1 cellular context compared by ENCODE assay signal in the genomic region with DNA sequence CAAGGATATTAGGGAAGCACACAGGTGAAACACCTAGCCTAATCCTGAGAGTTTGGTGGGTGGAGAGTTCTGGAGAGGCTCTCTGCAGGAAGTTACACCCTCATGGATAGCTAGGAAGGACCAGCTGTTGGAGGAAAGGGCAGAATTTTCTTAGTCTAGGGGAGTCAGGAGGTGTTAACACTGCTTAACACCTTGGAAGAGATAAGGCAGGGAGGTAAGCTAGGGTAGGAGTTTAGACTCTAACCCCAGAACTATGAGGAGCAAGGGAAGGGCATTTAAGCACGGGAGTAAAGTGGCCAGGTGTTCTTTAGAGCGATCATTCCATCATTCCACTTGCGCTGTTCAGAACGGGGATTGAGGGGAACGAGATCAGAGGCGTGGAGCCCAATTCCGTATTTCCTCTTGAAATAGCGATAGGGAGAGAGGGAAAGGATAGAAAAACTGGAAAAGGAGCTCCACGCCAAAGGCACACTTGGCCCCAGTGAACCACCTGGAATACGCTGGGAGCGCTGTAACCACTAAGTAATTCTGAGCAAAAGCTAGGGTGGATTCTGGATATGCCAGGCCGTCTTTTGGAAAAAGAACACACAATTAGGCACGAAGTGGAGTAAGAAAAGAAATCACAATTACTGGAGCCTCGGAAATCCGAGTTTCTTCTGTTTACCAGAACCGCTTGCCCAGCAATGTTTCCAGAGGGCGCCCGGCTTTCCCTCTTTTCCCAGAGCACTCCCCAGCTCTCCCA.
TF ChIP-seq lines count a peak whose summit lies in the region.

No MANE protein-coding gene starts in this region.

TF ChIP-seq in liver, 16 proteins besides CTCF, POLR2A, EP300 and RAD21 (continued from another document):
- TF ChIP-seq, protein P1, sequence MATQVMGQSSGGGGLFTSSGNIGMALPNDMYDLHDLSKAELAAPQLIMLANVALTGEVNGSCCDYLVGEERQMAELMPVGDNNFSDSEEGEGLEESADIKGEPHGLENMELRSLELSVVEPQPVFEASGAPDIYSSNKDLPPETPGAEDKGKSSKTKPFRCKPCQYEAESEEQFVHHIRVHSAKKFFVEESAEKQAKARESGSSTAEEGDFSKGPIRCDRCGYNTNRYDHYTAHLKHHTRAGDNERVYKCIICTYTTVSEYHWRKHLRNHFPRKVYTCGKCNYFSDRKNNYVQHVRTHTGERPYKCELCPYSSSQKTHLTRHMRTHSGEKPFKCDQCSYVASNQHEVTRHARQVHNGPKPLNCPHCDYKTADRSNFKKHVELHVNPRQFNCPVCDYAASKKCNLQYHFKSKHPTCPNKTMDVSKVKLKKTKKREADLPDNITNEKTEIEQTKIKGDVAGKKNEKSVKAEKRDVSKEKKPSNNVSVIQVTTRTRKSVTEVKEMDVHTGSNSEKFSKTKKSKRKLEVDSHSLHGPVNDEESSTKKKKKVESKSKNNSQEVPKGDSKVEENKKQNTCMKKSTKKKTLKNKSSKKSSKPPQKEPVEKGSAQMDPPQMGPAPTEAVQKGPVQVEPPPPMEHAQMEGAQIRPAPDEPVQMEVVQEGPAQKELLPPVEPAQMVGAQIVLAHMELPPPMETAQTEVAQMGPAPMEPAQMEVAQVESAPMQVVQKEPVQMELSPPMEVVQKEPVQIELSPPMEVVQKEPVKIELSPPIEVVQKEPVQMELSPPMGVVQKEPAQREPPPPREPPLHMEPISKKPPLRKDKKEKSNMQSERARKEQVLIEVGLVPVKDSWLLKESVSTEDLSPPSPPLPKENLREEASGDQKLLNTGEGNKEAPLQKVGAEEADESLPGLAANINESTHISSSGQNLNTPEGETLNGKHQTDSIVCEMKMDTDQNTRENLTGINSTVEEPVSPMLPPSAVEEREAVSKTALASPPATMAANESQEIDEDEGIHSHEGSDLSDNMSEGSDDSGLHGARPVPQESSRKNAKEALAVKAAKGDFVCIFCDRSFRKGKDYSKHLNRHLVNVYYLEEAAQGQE (IDR thresholded peaks at IDR 0.05) = no peak
- TF ChIP-seq SP1 (IDR thresholded peaks at IDR 0.05) (no peak), RXRA (IDR thresholded peaks at IDR 0.05) (no peak), FOXA1 (IDR thresholded peaks at IDR 0.05) (no peak), HNF4A (conservative IDR thresholded peaks at IDR 0.05) (no peak), TAF1 (conservative IDR thresholded peaks at IDR 0.05) (no peak), FOXA2 (IDR thresholded peaks at IDR 0.05) (no peak), GABPA (IDR thresholded peaks at IDR 0.05 in 1 of 2, conservative IDR thresholded peaks at IDR 0.05 in 1 of 2) (no peak), EGR1 (IDR thresholded peaks at IDR 0.05; ENCODE audit: low read depth in 2 of 2) (no peak)
- TF ChIP-seq, protein P2, sequence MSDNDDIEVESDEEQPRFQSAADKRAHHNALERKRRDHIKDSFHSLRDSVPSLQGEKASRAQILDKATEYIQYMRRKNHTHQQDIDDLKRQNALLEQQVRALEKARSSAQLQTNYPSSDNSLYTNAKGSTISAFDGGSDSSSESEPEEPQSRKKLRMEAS (IDR thresholded peaks at IDR 0.05) = no peak
- TF ChIP-seq, protein P3, sequence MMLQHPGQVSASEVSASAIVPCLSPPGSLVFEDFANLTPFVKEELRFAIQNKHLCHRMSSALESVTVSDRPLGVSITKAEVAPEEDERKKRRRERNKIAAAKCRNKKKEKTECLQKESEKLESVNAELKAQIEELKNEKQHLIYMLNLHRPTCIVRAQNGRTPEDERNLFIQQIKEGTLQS (IDR thresholded peaks at IDR 0.05) = no peak
